In the genomic region with DNA sequence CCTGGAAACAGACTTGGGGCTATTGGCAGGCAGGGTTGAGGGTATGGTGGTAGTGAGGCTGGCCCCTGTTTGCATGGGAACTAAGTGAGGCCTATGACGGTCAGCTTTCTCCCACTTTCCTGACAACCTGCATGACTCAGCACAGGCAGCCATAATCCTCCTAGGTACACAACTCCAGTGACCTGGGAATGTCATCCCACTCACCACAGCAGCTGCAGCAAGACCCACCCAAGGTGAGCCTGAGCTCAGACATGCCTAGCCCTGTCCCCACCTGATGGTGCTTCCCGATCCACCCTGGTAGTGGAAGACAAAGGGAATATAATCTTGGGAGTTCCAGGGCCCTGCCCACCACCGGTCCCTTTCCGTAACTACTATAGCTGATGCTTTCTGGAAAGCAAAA, we compare ENCODE assay signal across 25 cellular contexts.
"Had no signal": no experiment of that assay in that cellular context is flagged by ENCODE, and none has a peak within 500 bp of the region (broad histone marks: within the 10 kb centered on the region; RNA-seq: fewer than 3 reads in every experiment).

No MANE protein-coding gene starts in this region.

- H3K9me3 ChIP-seq: adrenal gland had no signal

- H3K36me3 Mint-ChIP-seq: activated CD8-positive, alpha-beta memory T cell treated with anti-CD3 and anti-CD28 coated beads, Interleukin-2, amount 10 ng/mL, durations not matched to agents 7 days and 5 days; WTC11 had no signal

- ATAC-seq: activated CD8-positive, alpha-beta memory T cell treated with anti-CD3 and anti-CD28 coated beads, Interleukin-2, amount 10 ng/mL, durations not matched to agents 7 days and 5 days; T-helper 17 cell; WTC11 had no signal

- H3K27ac ChIP-seq: adrenal gland had no signal

- H3K4me3 Mint-ChIP-seq: activated CD8-positive, alpha-beta memory T cell treated with anti-CD3 and anti-CD28 coated beads, Interleukin-2, amount 10 ng/mL, durations not matched to agents 7 days and 5 days; activated naive CD8-positive, alpha-beta T cell; activated T-cell treated with anti-CD3 and anti-CD28 coated beads, Interleukin-2, amount 50 U/mL, for 24 hours; activated T-helper 1 cell treated with anti-CD3 and anti-CD28 coated beads, Interleukin-12 subunit alpha, Interleukin-12 subunit beta, Interleukin-2, Interleukin-4 antibody, amounts not matched to agents 30 ng/mL and 10 ng/mL and 1 ng/mL, durations not matched to agents 14 hours and 24 hours and 36 hours; T-helper 17 cell; WTC11 had no signal

- DNase-seq: activated CD4-positive, alpha-beta T cell treated with anti-CD3 and anti-CD28 coated beads for 48 hours; activated CD4-positive, alpha-beta T cell treated with anti-CD3 and anti-CD28 coated beads, Interleukin-2, amount 50 U/mL, for 4 hours; activated CD4-positive, CD25-positive, alpha-beta regulatory T cell treated with anti-CD3 and anti-CD28 coated beads, Interleukin-2, amount 50 U/mL, for 72 hours; activated CD8-positive, alpha-beta memory T cell treated with anti-CD3 and anti-CD28 coated beads, Interleukin-2, amount 10 ng/mL, durations not matched to agents 7 days and 5 days; activated effector memory CD4-positive, alpha-beta T cell treated with anti-CD3 and anti-CD28 coated beads, Interleukin-2, amount 50 U/mL, for 16 hours; activated naive CD4-positive, alpha-beta T cell treated with Interleukin-2 at 50 U/mL for 16 hours; activated T-cell treated with anti-CD3 and anti-CD28 coated beads, Interleukin-2, amount 50 U/mL, for 24 hours; adrenal gland; anterior cingulate cortex; caudate nucleus; KG1; NCI-H1092; NCI-H1417; NCI-H1930; NCI-H2107; NCI-H2227 treated with DMSO at 0.1 percent for 48 hours; NCI-H446 treated with DMSO at 0.1 percent for 48 hours; NCI-H526; NCI-H774; SIG-M5; T-helper 17 cell; T-helper 9 cell had no signal

- H3K27me3 ChIP-seq: adrenal gland had no signal

- H3K27ac Mint-ChIP-seq: activated CD8-positive, alpha-beta memory T cell treated with anti-CD3 and anti-CD28 coated beads, Interleukin-2, amount 10 ng/mL, durations not matched to agents 7 days and 5 days; activated naive CD8-positive, alpha-beta T cell; activated T-cell treated with anti-CD3 and anti-CD28 coated beads, Interleukin-2, amount 50 U/mL, for 24 hours; activated T-helper 1 cell treated with anti-CD3 and anti-CD28 coated beads, Interleukin-12 subunit alpha, Interleukin-12 subunit beta, Interleukin-2, Interleukin-4 antibody, amounts not matched to agents 30 ng/mL and 10 ng/mL and 1 ng/mL, durations not matched to agents 14 hours and 24 hours and 36 hours; T-helper 17 cell; WTC11 had no signal

- H3K9me3 Mint-ChIP-seq: activated T-helper 1 cell treated with anti-CD3 and anti-CD28 coated beads, Interleukin-12 subunit alpha, Interleukin-12 subunit beta, Interleukin-2, Interleukin-4 antibody, amounts not matched to agents 30 ng/mL and 10 ng/mL and 1 ng/mL, durations not matched to agents 14 hours and 24 hours and 36 hours had no signal

- H3K36me3 ChIP-seq: adrenal gland had no signal

- H3K4me1 ChIP-seq: adrenal gland had no signal

- H3K4me3 ChIP-seq: adrenal gland had no signal

- H3K27me3 Mint-ChIP-seq: T-helper 17 cell had no signal

- H3K4me1 Mint-ChIP-seq: activated CD8-positive, alpha-beta memory T cell treated with anti-CD3 and anti-CD28 coated beads, Interleukin-2, amount 10 ng/mL, durations not matched to agents 7 days and 5 days; T-helper 17 cell; WTC11 had no signal
